ENCODE assay signal across 8 cellular contexts in genomic region chr7:76118253-76119036, GRCh38.
DNase-seq lines count a peak whose midpoint lies in the region; ATAC-seq, FAIRE-seq and TF ChIP-seq lines count a peak whose summit lies in the region.
"Not testable (repeated sequence)": the region's sequence is repeated elsewhere in the genome, so short reads cannot be mapped to it uniquely, and the experiment has no call there.

No MANE protein-coding gene starts in this region.

- H3K27me3 ChIP-seq in SK-N-SH (ENCODE audit: insufficient read depth); K562 (ENCODE audit: control insufficient read depth in 2 of 2, insufficient read depth in 2 of 2, low read length in 2 of 2); right lobe of liver: not testable (repeated sequence)

- H4K20me1 ChIP-seq in SK-N-SH (ENCODE audit: insufficient read depth); K562 (replicated peaks; ENCODE audit: control insufficient read depth, insufficient read depth, low read length): not testable (repeated sequence)

- WGBS in SK-N-SH (ENCODE audit: low lambda C conversion rate) = 68% methylated on average over 8 of the region's 8 CpGs
- 49% methylated on average over 8 of the region's 8 CpGs for WGBS in K562 (ENCODE audit: insufficient coverage, low coverage, missing lambda C conversion rate)
- WGBS in right lobe of liver (ENCODE audit: insufficient coverage, low coverage, low lambda C conversion rate, missing lambda C conversion rate) = 41% methylated on average over 8 of the region's 8 CpGs

- TF ChIP-seq CTCF in SK-N-SH (IDR thresholded peaks at IDR 0.05); K562 (IDR thresholded peaks at IDR 0.05 in 2 of 3, conservative IDR thresholded peaks at IDR 0.05 in 1 of 3; ENCODE audit: insufficient read depth in 2 of 3, low read depth in 1 of 3, low read length in 3 of 3); fibroblast of villous mesenchyme (IDR thresholded peaks at IDR 0.05; ENCODE audit: insufficient read depth, low read depth, low read length): not testable (repeated sequence)
- peak in 1 of 4 donors; percentile 40 for TF ChIP-seq CTCF in right lobe of liver (IDR thresholded peaks at IDR 0.05)

- H3K27ac ChIP-seq in SK-N-SH (ENCODE audit: low read depth in 2 of 2, low read length in 1 of 2); K562 (ENCODE audit: extremely low read depth, low read depth, low read length): not testable (repeated sequence)
- peak overlapping the region; percentile 44 to 84 (median 70) for H3K27ac ChIP-seq in right lobe of liver

- TF ChIP-seq EP300 in SK-N-SH (IDR thresholded peaks at IDR 0.05; ENCODE audit: borderline replicate concordance in 1 of 2, low read depth in 1 of 2, low read length in 1 of 2); K562 (IDR thresholded peaks at IDR 0.05; ENCODE audit: low read length): not testable (repeated sequence)

- FAIRE-seq in K562 (lab: Jason Lieb, UNC) = not testable (repeated sequence)
- FAIRE-seq in urothelium cell line (lab: Jason Lieb, UNC) = peak; percentile 58

- not testable (repeated sequence) for H3K9me2 ChIP-seq in SK-N-SH

- not testable (repeated sequence) for TF ChIP-seq POLR2A in K562 (conservative IDR thresholded peaks at IDR 0.05); right lobe of liver (IDR thresholded peaks at IDR 0.05)

- POLR2A ChIA-PET in SK-N-SH (lab: Yijun Ruan, JAX); K562 (lab: Yijun Ruan, JAX): not testable (repeated sequence)

- DNase-seq in HCEC 1CT (peak; percentile 36), NCI-H1930 (lab: John Stamatoyannopoulos, UW) (peak; percentile 63 to 83), NCI-H774 (lab: John Stamatoyannopoulos, UW) (peak; percentile 69), fibroblast of villous mesenchyme (ENCODE audit: low read depth) (peak; percentile 52)
- not testable (repeated sequence) for DNase-seq in SK-N-SH; K562 (ENCODE audit: extremely low read depth in 1 of 4, low spot score in 3 of 4); right lobe of liver; urothelium cell line (ENCODE audit: low spot score)

- not testable (repeated sequence) for BruUV-seq in K562 (replicated peaks; lab: Mats Ljungman, UMichigan)

- not testable (repeated sequence) for H3K9ac ChIP-seq in SK-N-SH; K562 (ENCODE audit: insufficient read depth in 1 of 2, low read depth in 2 of 2, low read length in 2 of 2)

- H2AFZ ChIP-seq in SK-N-SH (ENCODE audit: low read depth) (peak overlapping the region; percentile 3; the same call in 1 of the 2 replicates), K562 (ENCODE audit: low read depth, low read length) (peak overlapping the region; percentile 50; the same call in 1 of the 2 replicates)

- not testable (repeated sequence) for H3K4me1 ChIP-seq in SK-N-SH (ENCODE audit: control insufficient read depth in 1 of 2, insufficient read depth in 2 of 2, low read depth in 1 of 2, low read length in 1 of 2); K562 (replicated peaks in 1 of 2; ENCODE audit: control insufficient read depth in 2 of 2, insufficient read depth in 2 of 2, low read length in 2 of 2)
- peaks cover 0 to 37% (median 14%) of the 10 kb centered on the region in 4 donors for H3K4me1 ChIP-seq in right lobe of liver

- not testable (repeated sequence) for H3K4me3 ChIP-seq in SK-N-SH (ENCODE audit: low read depth in 2 of 2, low read length in 1 of 2); K562; fibroblast of villous mesenchyme (ENCODE audit: low read depth, low read length); right lobe of liver

- H3K36me3 ChIP-seq in SK-N-SH (replicated peaks in 1 of 2; ENCODE audit: control insufficient read depth in 1 of 2, insufficient read depth in 2 of 2, low read length in 1 of 2); K562 (ENCODE audit: control insufficient read depth, insufficient read depth, low read length); right lobe of liver: not testable (repeated sequence)

- not testable (repeated sequence) for H3K9me3 ChIP-seq in SK-N-SH; K562 (replicated peaks; ENCODE audit: control insufficient read depth, insufficient read depth, low read depth, low read length); right lobe of liver

- not testable (repeated sequence) for H3F3A ChIP-seq in SK-N-SH (replicated peaks; ENCODE audit: insufficient read depth)

- ATAC-seq in K562 = peak; percentile 77
- peak; percentile 79 to 90 (median 88) for ATAC-seq in right lobe of liver

- CTCF ChIA-PET in SK-N-SH (lab: Yijun Ruan, JAX); K562 (lab: Yijun Ruan, JAX; ENCODE audit: low intra/inter-chr PET ratio): not testable (repeated sequence)

- intact Hi-C loops in K562 (cut with micrococcal nuclease); right lobe of liver (cut with DNase I): not testable (repeated sequence)

- H3K79me2 ChIP-seq in SK-N-SH (ENCODE audit: insufficient read depth); K562 (ENCODE audit: control insufficient read depth, insufficient read depth, low read length): not testable (repeated sequence)

- not testable (repeated sequence) for TF ChIP-seq RAD21 in SK-N-SH (IDR thresholded peaks at IDR 0.05; ENCODE audit: low read length); K562 (CRISPR knock-in tag; conservative IDR thresholded peaks at IDR 0.05 in 1 of 2, IDR thresholded peaks at IDR 0.05 in 1 of 2)

- not testable (repeated sequence) for H3K9me1 ChIP-seq in K562 (ENCODE audit: control insufficient read depth, insufficient read depth, low read length)

- in situ Hi-C loops in K562 (cut with MboI) = not testable (repeated sequence)

- H3K4me2 ChIP-seq in SK-N-SH; K562 (ENCODE audit: insufficient read depth, low read length): not testable (repeated sequence)

TF ChIP-seq in K562, 482 proteins besides CTCF, POLR2A, EP300 and RAD21:
- TF ChIP-seq ZNF584 (CRISPR knock-in tag; IDR thresholded peaks at IDR 0.05; ENCODE audit: low read depth) (0 out of 2 replicates have a peak, but pooled peaks have one; percentile 17), FOXA3 (CRISPR knock-in tag; conservative IDR thresholded peaks at IDR 0.05 in 1 of 2, IDR thresholded peaks at IDR 0.05 in 1 of 2) (0 out of 4 replicates have a peak, but pooled peaks of 1 of the 2 experiments have one; percentile 15), CTBP1 (IDR thresholded peaks at IDR 0.05; ENCODE audit: borderline replicate concordance) (peak; percentile 47; the same call in 1 of the 2 replicates), TRIM24 (IDR thresholded peaks at IDR 0.05) (peak; percentile 35 to 46; a peak in 2 of 4 replicates), CEBPG (CRISPR knock-in tag; IDR thresholded peaks at IDR 0.05) (peak; percentile 14; the same call in 1 of the 2 replicates), CEBPG (tag; conservative IDR thresholded peaks at IDR 0.05 in 1 of 2, IDR thresholded peaks at IDR 0.05 in 1 of 2) (peak in 1 of 2 experiments; percentile 69; a peak in 2 of 4 replicates), GMEB1 (CRISPR knock-in tag; IDR thresholded peaks at IDR 0.05) (0 out of 2 replicates have a peak, but pooled peaks have one; percentile 19), CEBPB (tag; IDR thresholded peaks at IDR 0.05) (0 out of 2 replicates have a peak, but pooled peaks have one; percentile 13), ATF3 (IDR thresholded peaks at IDR 0.05) (peak; percentile 60; the same call in 1 of the 2 replicates)
- not testable (repeated sequence) for TF ChIP-seq ATF3 (CRISPR knock-in tag; conservative IDR thresholded peaks at IDR 0.05)
